Comparison of ENCODE assay signal across 25 cellular contexts in genomic region chr12:104347374-104348075, GRCh38. TPM values are rescaled to one million over a fixed set of nuclear protein-coding genes. Genes with fewer than 3 reads are reported as not detected.
DNase-seq lines count a peak whose midpoint lies in the region; TF ChIP-seq lines count a peak whose summit lies in the region.
"Had no signal": no experiment of that assay in that cellular context is flagged by ENCODE, and none has a peak within 500 bp of the region (broad histone marks: within the 10 kb centered on the region; RNA-seq: fewer than 3 reads in every experiment).

No MANE protein-coding gene starts in this region.

- H3K9me3 Mint-ChIP-seq in HFFc6 = peaks cover 4% of the 10 kb centered on the region
- H3K9me3 Mint-ChIP-seq in CD8-positive, alpha-beta memory T cell = no peaks in the 10 kb centered on the region
- H3K9me3 Mint-ChIP-seq: activated naive CD4-positive, alpha-beta T cell treated with anti-CD3 and anti-CD28 coated beads, Interleukin-2, amount 50 U/mL, for 24 hours; T-helper 1 cell treated with Interleukin-12 subunit alpha and Interleukin-12 subunit beta and Interleukin-4 antibody, amounts not matched to agents 30 μg/mL and 1 μg/mL, for 36 hours had no signal

- TF ChIP-seq EP300 in esophagus muscularis mucosa (IDR thresholded peaks at IDR 0.05) = no peak

- peaks cover 55% of the 10 kb centered on the region for H3K36me3 ChIP-seq in brain microvascular endothelial cell (replicated peaks)
- peaks cover 51 to 100% (median 86%) of the 10 kb centered on the region in 4 donors for H3K36me3 ChIP-seq in esophagus muscularis mucosa
- peaks cover 17% of the 10 kb centered on the region for H3K36me3 ChIP-seq in CD8-positive, alpha-beta memory T cell (ENCODE audit: insufficient read depth, low read length)
- peaks cover 41 to 48% of the 10 kb centered on the region in 2 donors for H3K36me3 ChIP-seq in thyroid gland

- peaks cover 61% of the 10 kb centered on the region for H3K36me3 Mint-ChIP-seq in HFFc6 (ENCODE audit: low read depth)
- peaks cover 3 to 67% (median 10%) of the 10 kb centered on the region in 3 donors for H3K36me3 Mint-ChIP-seq in CD8-positive, alpha-beta memory T cell

- WGBS in esophagus muscularis mucosa = 82% methylated on average over 5 of the region's 5 CpGs
- WGBS in thyroid gland, 2 donors = 85 to 88% methylated on average over 5 of the region's 5 CpGs

- peaks cover 5 to 23% (median 11%) of the 10 kb centered on the region in 4 donors for H3K4me1 ChIP-seq in esophagus muscularis mucosa
- no peaks in the 10 kb centered on the region for H3K4me1 ChIP-seq in CD8-positive, alpha-beta memory T cell (ENCODE audit: insufficient read depth, low read length)
- no peaks in the 10 kb centered on the region for H3K4me1 ChIP-seq in thyroid gland
- H3K4me1 ChIP-seq: SJSA1, transverse colon had no signal

- POLR2A ChIA-PET in CD8-positive, alpha-beta memory T cell (lab: Charles Lee) = no interaction called here

- H3K4me1 Mint-ChIP-seq in HFFc6 (ENCODE audit: low read depth) = peaks cover 67% of the 10 kb centered on the region
- H3K4me1 Mint-ChIP-seq in CD8-positive, alpha-beta memory T cell = peaks cover 0 to 2% (median 0%) of the 10 kb centered on the region in 3 donors
- H3K4me1 Mint-ChIP-seq: activated naive CD4-positive, alpha-beta T cell treated with anti-CD3 and anti-CD28 coated beads, Interleukin-2, amount 50 U/mL, for 24 hours had no signal

- H3K27ac ChIP-seq in brain microvascular endothelial cell = no peak overlapping the region
- H3K27ac ChIP-seq in esophagus muscularis mucosa (replicated peaks in 1 of 4) = no peak overlapping the region
- no peak overlapping the region for H3K27ac ChIP-seq in CD8-positive, alpha-beta memory T cell (ENCODE audit: low read depth, low read length)
- H3K27ac ChIP-seq in thyroid gland = no peak overlapping the region
- H3K27ac ChIP-seq: C4-2B, SJSA1, stomach, transverse colon had no signal

- H3K4me3 Mint-ChIP-seq in HFFc6 = 0 out of 2 replicates have a peak overlapping the region, but pooled peaks have one; percentile 24
- no peak overlapping the region for H3K4me3 Mint-ChIP-seq in CD8-positive, alpha-beta memory T cell
- H3K4me3 Mint-ChIP-seq: activated naive CD4-positive, alpha-beta T cell treated with anti-CD3 and anti-CD28 coated beads, Interleukin-2, amount 50 U/mL, for 24 hours; T-helper 1 cell treated with Interleukin-12 subunit alpha and Interleukin-12 subunit beta and Interleukin-4 antibody, amounts not matched to agents 30 μg/mL and 1 μg/mL, for 36 hours had no signal

- H3K9me3 ChIP-seq in esophagus muscularis mucosa = no peaks in the 10 kb centered on the region
- H3K9me3 ChIP-seq in CD8-positive, alpha-beta memory T cell (ENCODE audit: low read length) = no peaks in the 10 kb centered on the region
- H3K9me3 ChIP-seq in thyroid gland = no peaks in the 10 kb centered on the region
- H3K9me3 ChIP-seq: ascending aorta, mucosa of descending colon, SJSA1, stomach, transverse colon had no signal

- intact Hi-C loops in esophagus muscularis mucosa (cut with DNase I) = no loop called here
- intact Hi-C loops in thyroid gland (cut with DNase I) = no loop called here

- TF ChIP-seq POLR2A in esophagus muscularis mucosa (IDR thresholded peaks at IDR 0.05; ENCODE audit: low read depth) = no peak
- no peak for TF ChIP-seq POLR2A in thyroid gland (IDR thresholded peaks at IDR 0.05)

- DNase-seq in EH (ENCODE audit: low read depth) (peak; percentile 45), HFFc6 (no peak), brain microvascular endothelial cell (peak; percentile 39), kidney tubule cell (ENCODE audit: low spot score) (peak; percentile 52), medulla oblongata (ENCODE audit: extremely low spot score) (no peak), esophagus muscularis mucosa (ENCODE audit: extremely low spot score) (no peak), thyroid gland (no peak)
- no peak for DNase-seq in CD8-positive, alpha-beta memory T cell
- DNase-seq: activated CD4-positive, alpha-beta T cell treated with anti-CD3 and anti-CD28 coated beads for 4 hours; activated T-cell treated with anti-CD3 and anti-CD28 coated beads, Interleukin-2, amount 50 U/mL, for 48 hours; cerebellar nuclear complex; erythroblast; KG1; mucosa of descending colon; NCI-H1436; NCI-H524; NK-92 treated with Interleukin-12 subunit alpha and Interleukin-12 subunit beta, amount 100 ng/mL, for 24 hours; stimulated activated CD8-positive, alpha-beta memory T cell treated with anti-CD3 and anti-CD28 coated beads, Interleukin-4, amount 100 ng/mL, for 48 hours; stomach; transverse colon had no signal

- H3K27me3 ChIP-seq in brain microvascular endothelial cell (replicated peaks) = no peaks in the 10 kb centered on the region
- H3K27me3 ChIP-seq in esophagus muscularis mucosa = no peaks in the 10 kb centered on the region
- H3K27me3 ChIP-seq in CD8-positive, alpha-beta memory T cell (ENCODE audit: insufficient read depth, low read length, poor library complexity, severe bottlenecking) = no peaks in the 10 kb centered on the region
- H3K27me3 ChIP-seq in thyroid gland = no peaks in the 10 kb centered on the region
- H3K27me3 ChIP-seq: ascending aorta, SJSA1, stomach, transverse colon had no signal

- TF ChIP-seq CTCF in HFFc6 (IDR thresholded peaks at IDR 0.05) = no peak
- TF ChIP-seq CTCF in brain microvascular endothelial cell (IDR thresholded peaks at IDR 0.05; ENCODE audit: low read depth, low read length, missing control alignments) = peak; percentile 8
- TF ChIP-seq CTCF in esophagus muscularis mucosa (IDR thresholded peaks at IDR 0.05) = no peak
- no peak for TF ChIP-seq CTCF in thyroid gland (IDR thresholded peaks at IDR 0.05)

- CTCF ChIA-PET in CD8-positive, alpha-beta memory T cell (lab: Charles Lee) = no interaction called here

- peak overlapping the region; percentile 77 for H3K27ac Mint-ChIP-seq in HFFc6
- peak overlapping the region in 1 of 8 donors; percentile 14 for H3K27ac Mint-ChIP-seq in CD8-positive, alpha-beta memory T cell
- H3K27ac Mint-ChIP-seq: activated naive CD4-positive, alpha-beta T cell treated with anti-CD3 and anti-CD28 coated beads, Interleukin-2, amount 50 U/mL, for 24 hours; T-helper 1 cell treated with Interleukin-12 subunit alpha and Interleukin-12 subunit beta and Interleukin-4 antibody, amounts not matched to agents 30 μg/mL and 1 μg/mL, for 36 hours had no signal

- peaks cover 57% of the 10 kb centered on the region for H3K27me3 Mint-ChIP-seq in HFFc6 (ENCODE audit: insufficient read depth)
- no peaks in the 10 kb centered on the region for H3K27me3 Mint-ChIP-seq in CD8-positive, alpha-beta memory T cell
- H3K27me3 Mint-ChIP-seq: activated naive CD4-positive, alpha-beta T cell treated with anti-CD3 and anti-CD28 coated beads, Interleukin-2, amount 50 U/mL, for 24 hours had no signal

- no peak overlapping the region for H3K4me3 ChIP-seq in brain microvascular endothelial cell (ENCODE audit: low read depth, low read length)
- H3K4me3 ChIP-seq in esophagus muscularis mucosa = no peak overlapping the region
- no peak overlapping the region for H3K4me3 ChIP-seq in CD8-positive, alpha-beta memory T cell (ENCODE audit: low read length)
- H3K4me3 ChIP-seq in thyroid gland (replicated peaks in 1 of 3) = no peak overlapping the region
- H3K4me3 ChIP-seq: ascending aorta, mucosa of descending colon, SJSA1, stomach, transverse colon had no signal

- in situ Hi-C loops in brain microvascular endothelial cell (cut with HindIII; ENCODE audit: low pct_ligation_motif_present, low sequenced_read_pairs) = no loop called here

RNA-seq across cellular contexts. Expression of gene EID3, which starts 44.0 kb away (rescaled TPM):
- 1 to 10 TPM; 2.2 to 4.4 (median 4.1) TPM for total RNA-seq in HFFc6 (2021; fragmentation: NEBNext Ultra II Directional; extraction: Animal tissue kit (Norgen Biotek cat#: 25700))
- 10 to 100 TPM in 3 of 4 donors, 1 to 10 TPM in 1; 7.6 to 19.5 (median 12.1) TPM for total RNA-seq in esophagus muscularis mucosa
- 1 to 10 TPM; 7.7 to 8.3 TPM for total RNA-seq in CD8-positive, alpha-beta memory T cell
- polyA plus RNA-seq in CD8-positive, alpha-beta memory T cell = 13.5 TPM
- total RNA-seq in thyroid gland = 10 to 100 TPM in 2 of 4 donors, 1 to 10 TPM in 2; 8.0 to 22.2 (median 9.8) TPM

Comparison
In these comparisons a context has a peak if more than half of its experiments do, and no peak if none do; other contexts are left out.
1. DNase-seq: peak in EH (single experiment), brain microvascular endothelial cell (single experiment) and kidney tubule cell (single experiment); none in HFFc6 (single experiment), medulla oblongata (single experiment), esophagus muscularis mucosa (single experiment), CD8-positive, alpha-beta memory T cell (0 of 5) and thyroid gland (0 of 2).